8 cellular contexts compared by ENCODE assay signal in the genomic region with DNA sequence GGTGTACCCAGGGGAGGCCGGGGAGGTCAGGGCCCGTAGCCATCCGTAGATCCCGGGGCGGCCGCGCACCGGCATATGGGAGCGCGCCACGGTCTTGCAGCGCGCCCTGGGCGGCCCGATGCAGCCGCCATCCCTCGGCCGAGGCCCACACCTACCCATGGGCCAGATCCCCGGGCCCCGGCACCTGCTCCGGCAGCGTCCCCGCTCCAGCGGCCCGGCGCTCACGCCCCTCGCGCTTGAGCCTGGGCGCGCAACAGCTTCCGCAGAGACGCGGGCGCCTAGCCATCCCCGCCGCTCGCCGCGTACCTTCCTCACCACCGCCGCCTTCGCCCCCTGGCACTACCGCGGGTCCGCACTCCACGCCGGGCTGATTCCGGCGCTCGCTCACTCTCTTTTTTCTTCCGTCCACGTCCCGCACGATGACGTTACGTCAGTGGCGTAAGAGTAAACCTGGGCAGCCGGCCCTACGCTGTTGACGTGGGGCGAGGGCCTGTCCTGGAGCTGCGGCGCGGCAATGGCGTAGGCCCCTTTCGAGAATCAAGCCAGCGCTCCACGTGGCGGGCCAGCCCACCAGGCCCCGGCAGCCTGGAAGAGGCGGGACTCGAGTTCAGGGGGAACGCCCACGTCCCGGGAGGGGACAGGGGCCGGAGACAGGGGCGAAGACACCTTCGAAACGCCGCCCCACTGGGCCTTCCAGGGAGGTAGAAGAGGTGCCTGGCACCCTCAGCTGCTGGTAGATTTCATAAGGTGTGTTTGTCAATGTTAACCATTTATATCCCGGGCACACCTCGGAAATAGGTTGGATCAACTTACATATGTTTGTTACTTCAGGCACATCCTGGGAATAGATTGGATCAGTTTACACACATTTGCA. TPM values are rescaled to one million over a fixed set of nuclear protein-coding genes. Genes with fewer than 3 reads are reported as not detected.
A peak's percentile ranks its signal among the peaks of the same experiment; 100 is the strongest.
DNase-seq lines count a peak whose midpoint lies in the region; TF ChIP-seq lines count a peak whose summit lies in the region.

A gene (minus strand): TSS at position 421 of the 874 bp plus-strand sequence. CDS start 3,334 bp downstream, outside the sequence.

- H3K4me2 ChIP-seq in OCI-LY1 (ENCODE audit: low read length), result peak within 1 kb of the TSS; percentile 94

- in situ Hi-C loops in Caki2 (cut with HindIII; ENCODE audit: low pct_unique_long_range_greater_than_20kb, low sequenced_read_pairs), result no loop called here

- H3K79me2 ChIP-seq in OCI-LY1 (ENCODE audit: insufficient read depth, low read length), result peaks cover 10% of the 10 kb centered on the region

- no peaks in the 10 kb centered on the region for H3K27me3 ChIP-seq in OCI-LY1 (ENCODE audit: insufficient read depth, low read length)

- no peaks in the 10 kb centered on the region for H3K9me3 Mint-ChIP-seq in endothelial cell (ENCODE audit: unreplicated experiment)

- DNase-seq in Caki2 (ENCODE audit: low read depth), result peak; percentile 90
- peak; percentile 95 for DNase-seq in GM20000 (ENCODE audit: low spot score)
- peak; percentile 59 for DNase-seq in HS-5 (ENCODE audit: low read depth)
- DNase-seq in activated CD8-positive, alpha-beta memory T cell treated with anti-CD3 and anti-CD28 coated beads, Interleukin-2, amount 50 U/mL, for 24 hours (ENCODE audit: extremely low read depth), result peak; percentile 83
- DNase-seq in endothelial cell (ENCODE audit: low spot score), result peak; percentile 93
- DNase-seq in midbrain (lab: John Stamatoyannopoulos, UW), result peak; percentile 90
- DNase-seq in stimulated activated CD8-positive, alpha-beta memory T cell treated with anti-CD3 and anti-CD28 coated beads, Interleukin-15, amount 100 ng/mL, for 48 hours (ENCODE audit: low read depth in 2 of 2), result peak; percentile 87 to 88

- peaks cover 19% of the 10 kb centered on the region for H3K36me3 Mint-ChIP-seq in endothelial cell (ENCODE audit: low read depth, unreplicated experiment)

- peak within 1 kb of the TSS; percentile 83 for H3K9ac ChIP-seq in OCI-LY1 (ENCODE audit: low read length)

- peaks cover 19% of the 10 kb centered on the region for H3K36me3 ChIP-seq in OCI-LY1 (ENCODE audit: insufficient read depth, low read length)

- peaks cover 1% of the 10 kb centered on the region for H3K27me3 Mint-ChIP-seq in endothelial cell (ENCODE audit: unreplicated experiment)

- H3K4me3 Mint-ChIP-seq in endothelial cell (ENCODE audit: unreplicated experiment), result peak within 1 kb of the TSS; percentile 99

- no peak within 1 kb of the TSS for H2AFZ ChIP-seq in OCI-LY1 (ENCODE audit: low read length)

- no peak within 1 kb of the TSS for H3K27ac Mint-ChIP-seq in endothelial cell (ENCODE audit: unreplicated experiment)

- H3K27ac ChIP-seq in OCI-LY1 (ENCODE audit: low read depth, low read length, poor library complexity, severe bottlenecking), result no peak within 1 kb of the TSS

- no peaks in the 10 kb centered on the region for H4K20me1 ChIP-seq in OCI-LY1 (ENCODE audit: insufficient read depth, low read length)

- no peaks in the 10 kb centered on the region for H3K9me3 ChIP-seq in OCI-LY1 (ENCODE audit: low read length)

- TF ChIP-seq CTCF in GM20000 (IDR thresholded peaks at IDR 0.05; ENCODE audit: extremely low read depth, missing control alignments) (no peak), OCI-LY1 (IDR thresholded peaks at IDR 0.05; ENCODE audit: low read length) (no peak), endothelial cell (IDR thresholded peaks at IDR 0.05; ENCODE audit: unreplicated experiment) (no peak)

- peaks cover 6% of the 10 kb centered on the region for H3K4me1 ChIP-seq in OCI-LY1 (ENCODE audit: insufficient read depth, low read length, severe bottlenecking)

- H3F3A ChIP-seq in OCI-LY1 (ENCODE audit: insufficient read depth, low read length), result no peaks in the 10 kb centered on the region

- peak within 1 kb of the TSS; percentile 89 for H3K4me3 ChIP-seq in OCI-LY1 (ENCODE audit: low read depth, low read length, poor library complexity, severe bottlenecking)

- peaks cover 8% of the 10 kb centered on the region for H3K4me1 Mint-ChIP-seq in endothelial cell (ENCODE audit: unreplicated experiment)

- H3K9me2 ChIP-seq in OCI-LY1 (ENCODE audit: low read depth, low read length), result no peaks in the 10 kb centered on the region

RNA-seq across cellular contexts. Expression of the gene that starts here (rescaled TPM):
- 168 and 184 TPM in 2 replicates for total RNA-seq in Caki2 (2014; rRNA removed; shearing (Covaris generic); ENCODE audit: low replicate concordance)
- 52.0 TPM for total RNA-seq in endothelial cell (ENCODE audit: unreplicated experiment)
